In genomic region chr16:50742521-50743150, GRCh38 we compare ENCODE assay signal across 8 cellular contexts. TPM values are rescaled to one million over a fixed set of nuclear protein-coding genes. Genes with fewer than 3 reads are reported as not detected.
A peak's percentile ranks its signal among the peaks of the same experiment; 100 is the strongest.
DNase-seq lines count a peak whose midpoint lies in the region; ATAC-seq and TF ChIP-seq lines count a peak whose summit lies in the region.

No MANE protein-coding gene starts in this region.

- H3K4me3 Mint-ChIP-seq in activated T-helper 1 cell treated with anti-CD3 and anti-CD28 coated beads, Interleukin-12 subunit alpha, Interleukin-12 subunit beta, Interleukin-2, Interleukin-4 antibody, amounts not matched to agents 30 ng/mL and 10 ng/mL and 1 ng/mL, durations not matched to agents 14 hours and 24 hours and 36 hours = peak overlapping the region; percentile 86
- H3K4me3 Mint-ChIP-seq in nephron progenitor cell = peak overlapping the region; percentile 85

- peak overlapping the region; percentile 90 for H3K27ac Mint-ChIP-seq in activated T-helper 1 cell treated with anti-CD3 and anti-CD28 coated beads, Interleukin-12 subunit alpha, Interleukin-12 subunit beta, Interleukin-2, Interleukin-4 antibody, amounts not matched to agents 30 ng/mL and 10 ng/mL and 1 ng/mL, durations not matched to agents 14 hours and 24 hours and 36 hours
- H3K27ac Mint-ChIP-seq in nephron progenitor cell = no peak overlapping the region

- H3K4me3 ChIP-seq in fibroblast of pulmonary artery (replicated peaks; ENCODE audit: low read depth, low read length) = peak overlapping the region; percentile 78

- H3K4me1 Mint-ChIP-seq in activated T-helper 1 cell treated with anti-CD3 and anti-CD28 coated beads, Interleukin-12 subunit alpha, Interleukin-12 subunit beta, Interleukin-2, Interleukin-4 antibody, amounts not matched to agents 30 ng/mL and 10 ng/mL and 1 ng/mL, durations not matched to agents 14 hours and 24 hours and 36 hours (ENCODE audit: low read depth) = peaks cover 65% of the 10 kb centered on the region
- H3K4me1 Mint-ChIP-seq in nephron progenitor cell = peaks cover 26% of the 10 kb centered on the region

- DNase-seq in GM13976 (ENCODE audit: low spot score) (peak; percentile 64), MV-4-11 (lab: John Stamatoyannopoulos, UW) (peak; percentile 41), fibroblast of pulmonary artery (ENCODE audit: low read depth) (peak; percentile 20), nephron progenitor cell (peak; percentile 23), islet precursor cell (no peak)
- DNase-seq in activated T-helper 1 cell treated with anti-CD3 and anti-CD28 coated beads, Interleukin-12 subunit alpha, Interleukin-12 subunit beta, Interleukin-2, Interleukin-4 antibody, amounts not matched to agents 30 ng/mL and 10 ng/mL and 1 ng/mL, durations not matched to agents 14 hours and 24 hours and 36 hours (ENCODE audit: low spot score) = peak; percentile 53

- peaks cover 32% of the 10 kb centered on the region for H3K36me3 Mint-ChIP-seq in activated T-helper 1 cell treated with anti-CD3 and anti-CD28 coated beads, Interleukin-12 subunit alpha, Interleukin-12 subunit beta, Interleukin-2, Interleukin-4 antibody, amounts not matched to agents 30 ng/mL and 10 ng/mL and 1 ng/mL, durations not matched to agents 14 hours and 24 hours and 36 hours (ENCODE audit: low read depth)
- H3K36me3 Mint-ChIP-seq in nephron progenitor cell (ENCODE audit: low read depth) = peaks cover 8% of the 10 kb centered on the region

- TF ChIP-seq CTCF in GM13976 (IDR thresholded peaks at IDR 0.05; ENCODE audit: borderline replicate concordance, control extremely low read depth, extremely low read depth, insufficient read depth, missing control alignments) (no peak), fibroblast of pulmonary artery (IDR thresholded peaks at IDR 0.05; ENCODE audit: low read length, missing control alignments) (no peak), nephron progenitor cell (IDR thresholded peaks at IDR 0.05) (no peak)

- no peaks in the 10 kb centered on the region for H3K9me3 Mint-ChIP-seq in activated T-helper 1 cell treated with anti-CD3 and anti-CD28 coated beads, Interleukin-12 subunit alpha, Interleukin-12 subunit beta, Interleukin-2, Interleukin-4 antibody, amounts not matched to agents 30 ng/mL and 10 ng/mL and 1 ng/mL, durations not matched to agents 14 hours and 24 hours and 36 hours
- H3K9me3 Mint-ChIP-seq in nephron progenitor cell = no peaks in the 10 kb centered on the region

- in situ Hi-C loops in GM13976 (cut with MboI; ENCODE audit: low sequenced_read_pairs, unreplicated experiment) = no loop called here

- ATAC-seq in GM21825 (IDR thresholded peaks at IDR 0.05; ENCODE audit: unreplicated experiment) (no peak), HG02610 (IDR thresholded peaks at IDR 0.05; ENCODE audit: unreplicated experiment) (no peak)

- no peaks in the 10 kb centered on the region for H3K27me3 Mint-ChIP-seq in activated T-helper 1 cell treated with anti-CD3 and anti-CD28 coated beads, Interleukin-12 subunit alpha, Interleukin-12 subunit beta, Interleukin-2, Interleukin-4 antibody, amounts not matched to agents 30 ng/mL and 10 ng/mL and 1 ng/mL, durations not matched to agents 14 hours and 24 hours and 36 hours (ENCODE audit: insufficient read depth)
- H3K27me3 Mint-ChIP-seq in nephron progenitor cell (ENCODE audit: low read depth, poor library complexity) = peaks cover 37% of the 10 kb centered on the region

- intact Hi-C loops in activated T-helper 1 cell treated with anti-CD3 and anti-CD28 coated beads, Interleukin-12 subunit alpha, Interleukin-12 subunit beta, Interleukin-2, Interleukin-4 antibody, amounts not matched to agents 30 ng/mL and 10 ng/mL and 1 ng/mL, durations not matched to agents 14 hours and 24 hours and 36 hours (cut with micrococcal nuclease) = loop anchor here (1.0 to 5.0 kb wide), 6 partner anchors 22 to 718 kb away; partner anchors contain the start of genes CNEP1R1 and HEATR3

RNA-seq across cellular contexts. Expression of gene CYLD, which starts 0.8 kb away (rescaled TPM):
- 219 and 223 TPM in 2 replicates for total RNA-seq in activated T-helper 1 cell treated with anti-CD3 and anti-CD28 coated beads, Interleukin-12 subunit alpha, Interleukin-12 subunit beta, Interleukin-2, Interleukin-4 antibody, amounts not matched to agents 30 ng/mL and 10 ng/mL and 1 ng/mL, durations not matched to agents 14 hours and 24 hours and 36 hours

RNA-seq across cellular contexts. Expression of gene NOD2, which starts 49.2 kb away (rescaled TPM):
- total RNA-seq in activated T-helper 1 cell treated with anti-CD3 and anti-CD28 coated beads, Interleukin-12 subunit alpha, Interleukin-12 subunit beta, Interleukin-2, Interleukin-4 antibody, amounts not matched to agents 30 ng/mL and 10 ng/mL and 1 ng/mL, durations not matched to agents 14 hours and 24 hours and 36 hours = 6.7 and 7.3 TPM in 2 replicates
